Comparison of ENCODE assay signal across 14 cellular contexts in genomic region chr1:183287191-183287675, GRCh38.
DNase-seq lines count a peak whose midpoint lies in the region; ATAC-seq and TF ChIP-seq lines count a peak whose summit lies in the region.
"Had no signal": no experiment of that assay in that cellular context is flagged by ENCODE, and none has a peak within 500 bp of the region (broad histone marks: within the 10 kb centered on the region; RNA-seq: fewer than 3 reads in every experiment).

No MANE protein-coding gene starts in this region.

- no peaks in the 10 kb centered on the region for H3K9me3 ChIP-seq in fibroblast of lung (ENCODE audit: control insufficient read depth, insufficient read depth, low read depth, low read length)
- no peaks in the 10 kb centered on the region for H3K9me3 ChIP-seq in thyroid gland
- H3K9me3 ChIP-seq: breast epithelium had no signal

- intact Hi-C loops in thyroid gland (cut with DNase I), result no loop called here

- no peaks in the 10 kb centered on the region for H3K79me2 ChIP-seq in fibroblast of lung (ENCODE audit: control insufficient read depth, insufficient read depth, low read length)

- no peak overlapping the region for H3K9ac ChIP-seq in fibroblast of lung (ENCODE audit: insufficient read depth, low read length)

- H3K36me3 ChIP-seq in fibroblast of lung (ENCODE audit: control insufficient read depth, insufficient read depth, low read length) (no peaks in the 10 kb centered on the region), thyroid gland (no peaks in the 10 kb centered on the region)
- H3K36me3 ChIP-seq: breast epithelium had no signal

- H3K4me3 ChIP-seq in fibroblast of lung (replicated peaks in 1 of 4; ENCODE audit: control extremely low read depth in 1 of 4, insufficient read depth in 1 of 4, low read depth in 3 of 4, low read length in 4 of 4), result no peak overlapping the region
- H3K4me3 ChIP-seq in thyroid gland (replicated peaks in 1 of 3), result no peak overlapping the region
- H3K4me3 ChIP-seq: breast epithelium, smooth muscle cell had no signal

- H3K27me3 ChIP-seq in fibroblast of lung (ENCODE audit: control insufficient read depth, insufficient read depth, low read length) (no peaks in the 10 kb centered on the region), thyroid gland (no peaks in the 10 kb centered on the region)
- H3K27me3 ChIP-seq: breast epithelium, foreskin keratinocyte had no signal

- H4K20me1 ChIP-seq in fibroblast of lung (ENCODE audit: control insufficient read depth, extremely low read depth, insufficient read depth, low read length), result no peaks in the 10 kb centered on the region

- TF ChIP-seq CTCF in fibroblast of lung (conservative IDR thresholded peaks at IDR 0.05 in 1 of 2, IDR thresholded peaks at IDR 0.05 in 1 of 2; ENCODE audit: low read depth in 1 of 2, low read length in 2 of 2) (no peak), thyroid gland (IDR thresholded peaks at IDR 0.05) (no peak)

- TF ChIP-seq POLR2A in thyroid gland (IDR thresholded peaks at IDR 0.05), result no peak

- H3K27ac ChIP-seq in fibroblast of lung (ENCODE audit: insufficient read depth, low read length) (no peak overlapping the region), thyroid gland (peak overlapping the region in 2 of 3 donors; percentile 17 to 26)
- H3K27ac ChIP-seq: foreskin keratinocyte had no signal

- no peak for ATAC-seq in HG02973 (IDR thresholded peaks at IDR 0.05; ENCODE audit: unreplicated experiment)
- ATAC-seq: foreskin keratinocyte had no signal

- no peak overlapping the region for H2AFZ ChIP-seq in fibroblast of lung (ENCODE audit: low read length)

- WGBS in thyroid gland, 2 donors, result 66 to 84% methylated on average over 3 to 5 of the region's 5 CpGs

- H3K4me1 ChIP-seq in fibroblast of lung (ENCODE audit: control insufficient read depth, extremely low read depth, insufficient read depth, low read length) (peaks cover 3% of the 10 kb centered on the region), thyroid gland (peaks cover 25 to 36% of the 10 kb centered on the region in 2 donors)

- H3K4me2 ChIP-seq in fibroblast of lung (ENCODE audit: extremely low read depth, insufficient read depth, low read length), result no peak overlapping the region
- H3K4me2 ChIP-seq: smooth muscle cell had no signal

- DNase-seq in anterior cingulate cortex (lab: John Stamatoyannopoulos, UW) (peak in 38 of 58 donors; percentile 6 to 61 (median 24)), fibroblast of lung (ENCODE audit: low read depth in 2 of 2) (peak; percentile 40 to 83), middle frontal gyrus (ENCODE audit: extremely low spot score, low spot score) (peak; percentile 20), thyroid gland (peak in 1 of 2 donors; percentile 30), hippocampal formation (lab: John Stamatoyannopoulos, UW) (no peak), SKM-1 (lab: John Stamatoyannopoulos, UW; ENCODE audit: unreplicated experiment) (no peak)
- no peak for DNase-seq in activated CD4-positive, alpha-beta T cell treated with anti-CD3 and anti-CD28 coated beads, Interleukin-2, amount 50 U/mL, for 4 hours
- DNase-seq: foreskin keratinocyte, HCEC 1CT, mammary epithelial cell, RPMI8226 had no signal

Comparison
In these comparisons a context has a peak if more than half of its experiments do, and no peak if none do; other contexts are left out.
1. DNase-seq: peak in anterior cingulate cortex (38 of 58), fibroblast of lung (2 of 2) and middle frontal gyrus (single experiment); none in activated CD4-positive, alpha-beta T cell treated with anti-CD3 and anti-CD28 coated beads, Interleukin-2, amount 50 U/mL, for 4 hours (0 of 2), hippocampal formation (0 of 2) and SKM-1 (single experiment).